Comparison of ENCODE assay signal across 8 cellular contexts in genomic region chrX:17738737-17739535, GRCh38. TPM values are rescaled to one million over a fixed set of nuclear protein-coding genes. Genes with fewer than 3 reads are reported as not detected.
A peak's percentile ranks its signal among the peaks of the same experiment; 100 is the strongest.
DNase-seq lines count a peak whose midpoint lies in the region; ATAC-seq and TF ChIP-seq lines count a peak whose summit lies in the region.

No MANE protein-coding gene starts in this region.

- 2 to 4% methylated on average over 6 of the region's 6 CpGs for WGBS in GM23248 (ENCODE audit: low coverage in 1 of 2, low lambda C conversion rate in 2 of 2, missing lambda C conversion rate in 2 of 2), 2 experiments

- CTCF ChIA-PET in WTC11 (lab: Charles Lee), result no interaction called here

- H3K4me2 ChIP-seq in GM23248 (ENCODE audit: unreplicated experiment), result peak overlapping the region; percentile 98

- DNase-seq in GM23248 (peak; percentile 9), WTC11 (ENCODE audit: low spot score) (no peak), foreskin fibroblast (no peak), SKM-1 (lab: John Stamatoyannopoulos, UW; ENCODE audit: unreplicated experiment) (no peak), OCI-M2 (lab: John Stamatoyannopoulos, UW; ENCODE audit: unreplicated experiment) (no peak), DMS 273 treated with DMSO at 0.1 percent for 48 hours (lab: John Stamatoyannopoulos, UW) (no peak)

- H3K79me2 ChIP-seq in GM23248 (ENCODE audit: insufficient read depth), result peaks cover 38% of the 10 kb centered on the region

- no peak overlapping the region for H3K27ac Mint-ChIP-seq in WTC11

- no peaks in the 10 kb centered on the region for H4K20me1 ChIP-seq in GM23248 (ENCODE audit: insufficient read depth)

- in situ Hi-C loops in GM23248 (cut with MboI), result no loop called here

- H3K9ac ChIP-seq in GM23248, result peak overlapping the region; percentile 91

- H3K27me3 Mint-ChIP-seq in WTC11 (ENCODE audit: low read depth), result peaks cover 33% of the 10 kb centered on the region

- H3K4me3 ChIP-seq in GM23248, result peak overlapping the region; percentile 84
- peak overlapping the region; percentile 82 to 83 for H3K4me3 ChIP-seq in foreskin fibroblast (ENCODE audit: low read depth in 1 of 2, low read length in 2 of 2)
- H3K4me3 ChIP-seq in skin epidermis, result peak overlapping the region; percentile 42 to 60 (median 48)

- H3K4me1 Mint-ChIP-seq in WTC11, result peaks cover 14% of the 10 kb centered on the region

- POLR2A ChIA-PET in WTC11 (lab: Charles Lee), result no interaction called here

- ATAC-seq in WTC11, result no peak
- ATAC-seq in GM19397 (IDR thresholded peaks at IDR 0.05; ENCODE audit: unreplicated experiment), result no peak

- no peaks in the 10 kb centered on the region for H3K9me2 ChIP-seq in GM23248 (ENCODE audit: insufficient read depth)

- H3K9me3 Mint-ChIP-seq in WTC11, result no peaks in the 10 kb centered on the region

- TF ChIP-seq CTCF in WTC11 (IDR thresholded peaks at IDR 0.05), result no peak
- TF ChIP-seq CTCF in foreskin fibroblast (IDR thresholded peaks at IDR 0.05; ENCODE audit: low read depth, low read length), result no peak

- H3K27ac ChIP-seq in GM23248 (peak overlapping the region; percentile 82), skin epidermis (peak overlapping the region in 5 of 21 experiments; percentile 57 to 86 (median 66))

- H3K36me3 ChIP-seq in GM23248 (ENCODE audit: low read depth), result no peaks in the 10 kb centered on the region

- H3K36me3 Mint-ChIP-seq in WTC11, result no peaks in the 10 kb centered on the region

- no peaks in the 10 kb centered on the region for H3K27me3 ChIP-seq in GM23248 (replicated peaks; ENCODE audit: insufficient read depth)

- H2AFZ ChIP-seq in GM23248, result peak overlapping the region; percentile 79

- H3F3A ChIP-seq in GM23248 (ENCODE audit: insufficient read depth), result 0 out of 2 replicates have a peak, but pooled peaks cover 4% of the 10 kb centered on the region

- no peaks in the 10 kb centered on the region for H3K9me3 ChIP-seq in GM23248 (ENCODE audit: low read depth)

- peak overlapping the region; percentile 75 for H3K4me3 Mint-ChIP-seq in WTC11

- H3K4me1 ChIP-seq in GM23248 (ENCODE audit: insufficient read depth), result 0 out of 2 replicates have a peak, but pooled peaks cover 5% of the 10 kb centered on the region

TF ChIP-seq in WTC11, 78 proteins besides CTCF, POLR2A, EP300 and RAD21:
- TF ChIP-seq ERG (CRISPR knock-in tag; IDR thresholded peaks at IDR 0.05), result no peak
- TF ChIP-seq GABPB1 (CRISPR knock-in tag; IDR thresholded peaks at IDR 0.05), result no peak
- TF ChIP-seq USF2 (CRISPR knock-in tag; IDR thresholded peaks at IDR 0.05), result no peak
- no peak for TF ChIP-seq CBFB (CRISPR knock-in tag; IDR thresholded peaks at IDR 0.05; ENCODE audit: low read depth)
- no peak for TF ChIP-seq ZNF281 (CRISPR knock-in tag; IDR thresholded peaks at IDR 0.05)
- TF ChIP-seq SMAD3 (CRISPR knock-in tag; IDR thresholded peaks at IDR 0.05; ENCODE audit: borderline replicate concordance), result no peak
- no peak for TF ChIP-seq EMX1 (CRISPR knock-in tag; IDR thresholded peaks at IDR 0.05)
- TF ChIP-seq JAZF1 (CRISPR knock-in tag; IDR thresholded peaks at IDR 0.05), result no peak
- no peak for TF ChIP-seq MAX (CRISPR knock-in tag; IDR thresholded peaks at IDR 0.05)

RNA-seq across cellular contexts. Expression of gene SCML1, which starts 1.6 kb away (rescaled TPM):
- total RNA-seq in GM23248 (2014; rRNA removed; shearing (Covaris generic)), result 6.6 and 7.5 TPM in 2 replicates
- 8.7 and 10.0 TPM in 2 replicates for polyA plus RNA-seq in GM23248 (2016; fragmentation: Nextera tagmentation; extraction: Ambion mirVana)
- 1.5 to 2.3 TPM (median 1.8 TPM) in 3 replicates for total RNA-seq in WTC11 (2021)
